In genomic region chr12:10363922-10364838, GRCh38 we compare ENCODE assay signal across 1 cellular context.
A peak's percentile ranks its signal among the peaks of the same experiment; 100 is the strongest.
TF ChIP-seq lines count a peak whose summit lies in the region.

No MANE protein-coding gene starts in this region.

TF ChIP-seq in K562, 482 proteins besides CTCF, POLR2A, EP300 and RAD21 (continued from another document and continues in another):
- peak; percentile 38 for TF ChIP-seq TAF1 (IDR thresholded peaks at IDR 0.05; ENCODE audit: control insufficient read depth, extremely low read depth, insufficient read depth, low read length, severe bottlenecking)
- TF ChIP-seq ZBED1 (IDR thresholded peaks at IDR 0.05): no peak
- TF ChIP-seq HOXB6 (CRISPR knock-in tag; IDR thresholded peaks at IDR 0.05; ENCODE audit: borderline replicate concordance): no peak
- TF ChIP-seq, protein P1, sequence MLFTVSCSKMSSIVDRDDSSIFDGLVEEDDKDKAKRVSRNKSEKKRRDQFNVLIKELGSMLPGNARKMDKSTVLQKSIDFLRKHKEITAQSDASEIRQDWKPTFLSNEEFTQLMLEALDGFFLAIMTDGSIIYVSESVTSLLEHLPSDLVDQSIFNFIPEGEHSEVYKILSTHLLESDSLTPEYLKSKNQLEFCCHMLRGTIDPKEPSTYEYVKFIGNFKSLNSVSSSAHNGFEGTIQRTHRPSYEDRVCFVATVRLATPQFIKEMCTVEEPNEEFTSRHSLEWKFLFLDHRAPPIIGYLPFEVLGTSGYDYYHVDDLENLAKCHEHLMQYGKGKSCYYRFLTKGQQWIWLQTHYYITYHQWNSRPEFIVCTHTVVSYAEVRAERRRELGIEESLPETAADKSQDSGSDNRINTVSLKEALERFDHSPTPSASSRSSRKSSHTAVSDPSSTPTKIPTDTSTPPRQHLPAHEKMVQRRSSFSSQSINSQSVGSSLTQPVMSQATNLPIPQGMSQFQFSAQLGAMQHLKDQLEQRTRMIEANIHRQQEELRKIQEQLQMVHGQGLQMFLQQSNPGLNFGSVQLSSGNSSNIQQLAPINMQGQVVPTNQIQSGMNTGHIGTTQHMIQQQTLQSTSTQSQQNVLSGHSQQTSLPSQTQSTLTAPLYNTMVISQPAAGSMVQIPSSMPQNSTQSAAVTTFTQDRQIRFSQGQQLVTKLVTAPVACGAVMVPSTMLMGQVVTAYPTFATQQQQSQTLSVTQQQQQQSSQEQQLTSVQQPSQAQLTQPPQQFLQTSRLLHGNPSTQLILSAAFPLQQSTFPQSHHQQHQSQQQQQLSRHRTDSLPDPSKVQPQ (CRISPR knock-in tag; IDR thresholded peaks at IDR 0.05; ENCODE audit: borderline replicate concordance): no peak
- TF ChIP-seq TAF9B (IDR thresholded peaks at IDR 0.05; ENCODE audit: partially characterized antibody): peak; percentile 67
- TF ChIP-seq ZNF239 (CRISPR knock-in tag; IDR thresholded peaks at IDR 0.05): no peak
- TF ChIP-seq LARP7 (IDR thresholded peaks at IDR 0.05): 0 out of 2 replicates have a peak, but pooled peaks have one; percentile 10
- TF ChIP-seq SFPQ (IDR thresholded peaks at IDR 0.05; ENCODE audit: low read depth, low read length): no peak
- no peak for TF ChIP-seq SMC3 (conservative IDR thresholded peaks at IDR 0.05; ENCODE audit: insufficient read depth, low read depth, low read length)
- no peak for TF ChIP-seq ZNF785 (CRISPR knock-in tag; IDR thresholded peaks at IDR 0.05)
- TF ChIP-seq, protein P2, sequence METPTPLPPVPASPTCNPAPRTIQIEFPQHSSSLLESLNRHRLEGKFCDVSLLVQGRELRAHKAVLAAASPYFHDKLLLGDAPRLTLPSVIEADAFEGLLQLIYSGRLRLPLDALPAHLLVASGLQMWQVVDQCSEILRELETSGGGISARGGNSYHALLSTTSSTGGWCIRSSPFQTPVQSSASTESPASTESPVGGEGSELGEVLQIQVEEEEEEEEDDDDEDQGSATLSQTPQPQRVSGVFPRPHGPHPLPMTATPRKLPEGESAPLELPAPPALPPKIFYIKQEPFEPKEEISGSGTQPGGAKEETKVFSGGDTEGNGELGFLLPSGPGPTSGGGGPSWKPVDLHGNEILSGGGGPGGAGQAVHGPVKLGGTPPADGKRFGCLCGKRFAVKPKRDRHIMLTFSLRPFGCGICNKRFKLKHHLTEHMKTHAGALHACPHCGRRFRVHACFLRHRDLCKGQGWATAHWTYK (CRISPR knock-in tag; IDR thresholded peaks at IDR 0.05): no peak
- no peak for TF ChIP-seq HEY1 (CRISPR knock-in tag; IDR thresholded peaks at IDR 0.05; ENCODE audit: borderline replicate concordance)
- no peak for TF ChIP-seq EHMT2 (IDR thresholded peaks at IDR 0.05)
- no peak for TF ChIP-seq ZBTB5 (IDR thresholded peaks at IDR 0.05)
- no peak for TF ChIP-seq ZNF174 (CRISPR knock-in tag; IDR thresholded peaks at IDR 0.05)
- TF ChIP-seq CBX1 (IDR thresholded peaks at IDR 0.05; ENCODE audit: low read depth): no peak
- 0 out of 4 replicates have a peak, but pooled peaks of 1 of the 2 experiments have one; percentile 40 for TF ChIP-seq HDAC1 (IDR thresholded peaks at IDR 0.05)
- TF ChIP-seq RAD51 (IDR thresholded peaks at IDR 0.05; ENCODE audit: borderline replicate concordance, low read depth): no peak
- TF ChIP-seq KAT2B (IDR thresholded peaks at IDR 0.05; ENCODE audit: low read depth, low read length): no peak
- TF ChIP-seq FOXK1 (CRISPR knock-in tag; IDR thresholded peaks at IDR 0.05; ENCODE audit: borderline replicate concordance): no peak
- TF ChIP-seq CTBP1 (IDR thresholded peaks at IDR 0.05; ENCODE audit: borderline replicate concordance): no peak
- TF ChIP-seq CBX5 (IDR thresholded peaks at IDR 0.05; ENCODE audit: borderline replicate concordance, low read depth): no peak
- no peak for TF ChIP-seq SREBF1 (IDR thresholded peaks at IDR 0.05; ENCODE audit: borderline replicate concordance, low read depth, low read length)
- TF ChIP-seq CHD1 (IDR thresholded peaks at IDR 0.05; ENCODE audit: low read length): no peak
- TF ChIP-seq SIRT6 (IDR thresholded peaks at IDR 0.05; ENCODE audit: low read depth, low read length): no peak
- no peak for TF ChIP-seq SRSF1 (IDR thresholded peaks at IDR 0.05; ENCODE audit: low read depth, low read length)
- TF ChIP-seq TRIM28 (IDR thresholded peaks at IDR 0.05): no peak
- TF ChIP-seq NR2C2 (CRISPR knock-in tag; IDR thresholded peaks at IDR 0.05): no peak
- TF ChIP-seq NR2C2 (tag; IDR thresholded peaks at IDR 0.05): no peak; the same call in 1 of the 2 replicates
- TF ChIP-seq ARID1B (IDR thresholded peaks at IDR 0.05): no peak
- no peak for TF ChIP-seq PTBP1 (IDR thresholded peaks at IDR 0.05; ENCODE audit: low read depth, low read length)
- TF ChIP-seq ELK1 (CRISPR knock-in tag; IDR thresholded peaks at IDR 0.05): no peak
- no peak for TF ChIP-seq MCM5 (IDR thresholded peaks at IDR 0.05; ENCODE audit: low read depth)
- no peak for TF ChIP-seq STAG1 (CRISPR knock-in tag; IDR thresholded peaks at IDR 0.05; ENCODE audit: borderline replicate concordance)
- TF ChIP-seq, protein P3, sequence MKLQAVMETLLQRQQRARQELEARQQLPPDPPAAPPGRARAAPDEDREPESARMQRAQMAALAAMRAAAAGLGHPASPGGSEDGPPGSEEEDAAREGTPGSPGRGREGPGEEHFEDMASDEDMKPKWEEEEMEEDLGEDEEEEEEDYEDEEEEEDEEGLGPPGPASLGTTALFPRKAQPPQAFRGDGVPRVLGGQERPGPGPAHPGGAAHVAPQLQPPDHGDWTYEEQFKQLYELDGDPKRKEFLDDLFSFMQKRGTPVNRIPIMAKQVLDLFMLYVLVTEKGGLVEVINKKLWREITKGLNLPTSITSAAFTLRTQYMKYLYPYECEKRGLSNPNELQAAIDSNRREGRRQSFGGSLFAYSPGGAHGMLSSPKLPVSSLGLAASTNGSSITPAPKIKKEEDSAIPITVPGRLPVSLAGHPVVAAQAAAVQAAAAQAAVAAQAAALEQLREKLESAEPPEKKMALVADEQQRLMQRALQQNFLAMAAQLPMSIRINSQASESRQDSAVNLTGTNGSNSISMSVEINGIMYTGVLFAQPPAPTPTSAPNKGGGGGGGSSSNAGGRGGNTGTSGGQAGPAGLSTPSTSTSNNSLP (IDR thresholded peaks at IDR 0.05; ENCODE audit: borderline replicate concordance, low read depth, low read length): no peak
- no peak for TF ChIP-seq JUNB (CRISPR knock-in tag; conservative IDR thresholded peaks at IDR 0.05)
- no peak for TF ChIP-seq TFAM (CRISPR knock-in tag; conservative IDR thresholded peaks at IDR 0.05)
- TF ChIP-seq BRF1 (IDR thresholded peaks at IDR 0.05; ENCODE audit: borderline replicate concordance, extremely low read depth, insufficient read length): no peak
- peak; percentile 72 for TF ChIP-seq RBBP5 (IDR thresholded peaks at IDR 0.05; ENCODE audit: borderline replicate concordance, insufficient read depth, low read length, poor library complexity, severe bottlenecking)
- TF ChIP-seq RBM14 (IDR thresholded peaks at IDR 0.05; ENCODE audit: borderline replicate concordance, insufficient read depth, low read depth, low read length): no peak
- no peak for TF ChIP-seq ADNP (tag; IDR thresholded peaks at IDR 0.05)
- TF ChIP-seq CXXC5 (CRISPR knock-in tag; IDR thresholded peaks at IDR 0.05): no peak
- no peak for TF ChIP-seq ZKSCAN8 (CRISPR knock-in tag; IDR thresholded peaks at IDR 0.05)
- no peak for TF ChIP-seq ELF2 (CRISPR knock-in tag; IDR thresholded peaks at IDR 0.05)
- TF ChIP-seq L3MBTL2 (IDR thresholded peaks at IDR 0.05): peak; percentile 14; the same call in 1 of the 2 replicates
- no peak for TF ChIP-seq ZNF75A (CRISPR knock-in tag; IDR thresholded peaks at IDR 0.05)
- no peak for TF ChIP-seq HMGXB4 (CRISPR knock-in tag; IDR thresholded peaks at IDR 0.05)
- TF ChIP-seq PML (IDR thresholded peaks at IDR 0.05; ENCODE audit: low read length): no peak
- no peak for TF ChIP-seq ZBTB12 (CRISPR knock-in tag; IDR thresholded peaks at IDR 0.05)
- TF ChIP-seq ATF7 (IDR thresholded peaks at IDR 0.05): peak; percentile 19; the same call in 1 of the 2 replicates
- TF ChIP-seq RCOR1 (IDR thresholded peaks at IDR 0.05; ENCODE audit: borderline replicate concordance in 1 of 2, low read depth in 2 of 2, low read length in 2 of 2): no peak
- no peak for TF ChIP-seq PHTF2 (CRISPR knock-in tag; IDR thresholded peaks at IDR 0.05)
- no peak for TF ChIP-seq SLC30A9 (CRISPR knock-in tag; IDR thresholded peaks at IDR 0.05)
- no peak for TF ChIP-seq PRPF4 (IDR thresholded peaks at IDR 0.05; ENCODE audit: insufficient read depth, low read depth, low read length, poor library complexity, severe bottlenecking)
- TF ChIP-seq ZNF766 (CRISPR knock-in tag; conservative IDR thresholded peaks at IDR 0.05): no peak
- TF ChIP-seq SAFB2 (IDR thresholded peaks at IDR 0.05; ENCODE audit: borderline replicate concordance, low read depth, low read length, severe bottlenecking): no peak
- no peak for TF ChIP-seq TBP (optimal IDR thresholded peaks at IDR 0.05; ENCODE audit: low read depth, low read length)
- no peak for TF ChIP-seq HMG20A (CRISPR knock-in tag; conservative IDR thresholded peaks at IDR 0.05)
- no peak for TF ChIP-seq HMG20B (CRISPR knock-in tag; IDR thresholded peaks at IDR 0.05)
- TF ChIP-seq OTX1 (CRISPR knock-in tag; IDR thresholded peaks at IDR 0.05): no peak
- TF ChIP-seq SOX6 (IDR thresholded peaks at IDR 0.05): no peak
- no peak for TF ChIP-seq ZNF212 (CRISPR knock-in tag; IDR thresholded peaks at IDR 0.05)
